14 cellular contexts compared by ENCODE assay signal in the genomic region with DNA sequence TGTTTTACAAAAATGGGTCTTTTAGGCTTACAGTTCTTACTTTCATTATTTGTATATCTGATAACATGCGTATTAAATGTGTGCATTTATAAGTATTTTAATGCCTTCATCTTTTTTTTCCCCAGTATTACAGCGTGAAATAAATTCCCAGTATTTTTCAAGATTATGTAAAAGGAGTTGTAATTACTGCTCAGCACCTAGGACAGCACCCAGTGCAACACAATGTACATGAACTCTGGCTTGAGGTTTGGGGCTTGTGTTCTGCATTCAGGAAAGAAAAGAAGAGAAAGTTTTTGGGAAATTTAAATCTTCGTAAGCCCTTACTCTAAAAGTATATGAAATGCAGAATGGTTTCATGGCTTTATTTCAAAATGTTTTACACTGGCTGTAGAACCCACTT. TPM values are rescaled to one million over a fixed set of nuclear protein-coding genes. Genes with fewer than 3 reads are reported as not detected.
DNase-seq lines count a peak whose midpoint lies in the region; ATAC-seq and TF ChIP-seq lines count a peak whose summit lies in the region.
"Had no signal": no experiment of that assay in that cellular context is flagged by ENCODE, and none has a peak within 500 bp of the region (broad histone marks: within the 10 kb centered on the region; RNA-seq: fewer than 3 reads in every experiment).

No MANE protein-coding gene starts in this region.

- H3K4me1 Mint-ChIP-seq in CD8-positive, alpha-beta memory T cell: peaks cover 64 to 88% (median 86%) of the 10 kb centered on the region in 3 donors

- H3K4me3 Mint-ChIP-seq in CD8-positive, alpha-beta memory T cell: no peak overlapping the region

- no peaks in the 10 kb centered on the region for H3K9me3 ChIP-seq in Karpas-422 (ENCODE audit: low read length)
- H3K9me3 ChIP-seq in CD8-positive, alpha-beta memory T cell (ENCODE audit: low read length): no peaks in the 10 kb centered on the region
- H3K9me3 ChIP-seq: colonic mucosa, heart left ventricle, transverse colon had no signal

- no peak overlapping the region for H3K27ac ChIP-seq in Karpas-422 (ENCODE audit: low read length)
- no peak overlapping the region for H3K27ac ChIP-seq in CD8-positive, alpha-beta memory T cell (ENCODE audit: low read depth, low read length)
- H3K27ac ChIP-seq: colonic mucosa, heart left ventricle, transverse colon, VCaP had no signal

- H3K9me2 ChIP-seq in Karpas-422 (replicated peaks; ENCODE audit: insufficient read depth, low read length): no peaks in the 10 kb centered on the region

- no peak for TF ChIP-seq CTCF in astrocyte of the spinal cord (IDR thresholded peaks at IDR 0.05; ENCODE audit: low read depth, low read length)

- DNase-seq in Caki2 (ENCODE audit: low read depth) (peak; percentile 13), Karpas-422 (peak; percentile 71), astrocyte of the spinal cord (ENCODE audit: low read depth, low spot score) (peak; percentile 59), kidney tubule cell (ENCODE audit: low spot score) (peak; percentile 7)
- DNase-seq in stimulated activated CD4-positive, alpha-beta T cell treated with anti-CD3 and anti-CD28 coated beads, Interleukin-4, amount 100 ng/mL, for 4 hours: no peak
- no peak for DNase-seq in CD8-positive, alpha-beta memory T cell
- DNase-seq: colonic mucosa, heart left ventricle, NCI-H2107, right cardiac atrium, transverse colon had no signal

- no peak overlapping the region for H2AFZ ChIP-seq in Karpas-422 (ENCODE audit: low read length)

- CTCF ChIA-PET in CD8-positive, alpha-beta memory T cell (lab: Charles Lee): no interaction called here

- ATAC-seq in HG02938 (IDR thresholded peaks at IDR 0.05; ENCODE audit: unreplicated experiment): no peak
- no peak for ATAC-seq in GM18868 (IDR thresholded peaks at IDR 0.05; ENCODE audit: unreplicated experiment)

- no peak overlapping the region for H3K9ac ChIP-seq in Karpas-422 (ENCODE audit: low read length)

- H3K9me3 Mint-ChIP-seq in CD8-positive, alpha-beta memory T cell: no peaks in the 10 kb centered on the region

- H4K20me1 ChIP-seq in Karpas-422 (ENCODE audit: insufficient read depth, low read depth, low read length): peaks cover 87% of the 10 kb centered on the region

- no peaks in the 10 kb centered on the region for H3K27me3 Mint-ChIP-seq in CD8-positive, alpha-beta memory T cell

- H3K4me3 ChIP-seq in Karpas-422 (ENCODE audit: low read length) (no peak overlapping the region), astrocyte of the spinal cord (ENCODE audit: low read depth, low read length) (no peak overlapping the region)
- no peak overlapping the region for H3K4me3 ChIP-seq in CD8-positive, alpha-beta memory T cell (ENCODE audit: low read length)
- H3K4me3 ChIP-seq: colonic mucosa, heart left ventricle, transverse colon had no signal

- H3K27me3 ChIP-seq in Karpas-422 (ENCODE audit: low read length): no peaks in the 10 kb centered on the region
- H3K27me3 ChIP-seq in CD8-positive, alpha-beta memory T cell (ENCODE audit: insufficient read depth, low read length, poor library complexity, severe bottlenecking): no peaks in the 10 kb centered on the region
- H3K27me3 ChIP-seq: colonic mucosa, heart left ventricle, transverse colon had no signal

- H3K27ac Mint-ChIP-seq in CD8-positive, alpha-beta memory T cell: no peak overlapping the region

- H3K4me2 ChIP-seq in Karpas-422 (ENCODE audit: low read depth, low read length, poor library complexity, severe bottlenecking): no peak overlapping the region

- H3K36me3 ChIP-seq in Karpas-422 (ENCODE audit: insufficient read depth, low read length): peaks cover 43% of the 10 kb centered on the region
- peaks cover 6% of the 10 kb centered on the region for H3K36me3 ChIP-seq in CD8-positive, alpha-beta memory T cell (ENCODE audit: insufficient read depth, low read length)
- H3K36me3 ChIP-seq: colonic mucosa had no signal

- no peaks in the 10 kb centered on the region for H3K4me1 ChIP-seq in Karpas-422 (ENCODE audit: low read length)
- peaks cover 11% of the 10 kb centered on the region for H3K4me1 ChIP-seq in CD8-positive, alpha-beta memory T cell (ENCODE audit: insufficient read depth, low read length)
- H3K4me1 ChIP-seq: colonic mucosa had no signal

- in situ Hi-C loops in Caki2 (cut with HindIII; ENCODE audit: low pct_unique_long_range_greater_than_20kb, low sequenced_read_pairs) (no loop called here), astrocyte of the spinal cord (cut with HindIII; ENCODE audit: low sequenced_read_pairs) (no loop called here)

- peaks cover 15 to 59% (median 18%) of the 10 kb centered on the region in 3 donors for H3K36me3 Mint-ChIP-seq in CD8-positive, alpha-beta memory T cell

- H3K79me2 ChIP-seq in Karpas-422 (ENCODE audit: low read length): peaks cover 98% of the 10 kb centered on the region

- POLR2A ChIA-PET in CD8-positive, alpha-beta memory T cell (lab: Charles Lee): no interaction called here

RNA-seq across cellular contexts. Expression of gene ZNF638, which starts 16.7 kb away (rescaled TPM):
- total RNA-seq in Caki2 (2014; rRNA removed; shearing (Covaris generic); ENCODE audit: low replicate concordance): 38.5 and 67.0 TPM in 2 replicates
- total RNA-seq in Karpas-422 (2014; rRNA removed; shearing (Covaris generic); ENCODE audit: low replicate concordance): 232 and 317 TPM in 2 replicates
- 10 to 100 TPM; 77.9 to 83.4 TPM for total RNA-seq in CD8-positive, alpha-beta memory T cell
- 47.8 TPM for polyA plus RNA-seq in CD8-positive, alpha-beta memory T cell

Comparison
In these comparisons a context has a peak if more than half of its experiments do, and no peak if none do; other contexts are left out.
1. DNase-seq: peak in Caki2 (single experiment), Karpas-422 (single experiment), astrocyte of the spinal cord (single experiment) and kidney tubule cell (single experiment); none in stimulated activated CD4-positive, alpha-beta T cell treated with anti-CD3 and anti-CD28 coated beads, Interleukin-4, amount 100 ng/mL, for 4 hours (0 of 2) and CD8-positive, alpha-beta memory T cell (0 of 5).